ENCODE assay signal across 13 cellular contexts in genomic region chr3:9912294-9912935, GRCh38. TPM values are rescaled to one million over a fixed set of nuclear protein-coding genes. Genes with fewer than 3 reads are reported as not detected.
DNase-seq lines count a peak whose midpoint lies in the region; ATAC-seq, FAIRE-seq and TF ChIP-seq lines count a peak whose summit lies in the region.
"Had no signal": no experiment of that assay in that cellular context is flagged by ENCODE, and none has a peak within 500 bp of the region (broad histone marks: within the 10 kb centered on the region; RNA-seq: fewer than 3 reads in every experiment).

No MANE protein-coding gene starts in this region.

- DNase-seq in A549 (ENCODE audit: low read depth in 1 of 2, low spot score in 1 of 2) (peak in 1 of 2 experiments; percentile 39), ELR (ENCODE audit: low read depth) (peak; percentile 79), SIG-M5 (lab: John Stamatoyannopoulos, UW) (peak; percentile 48), epithelial cell of esophagus (ENCODE audit: low read depth) (peak; percentile 71), HT-29 (ENCODE audit: low spot score) (no peak), activated gamma-delta T cell (lab: John Stamatoyannopoulos, UW) (no peak)
- DNase-seq: Calu3, foreskin melanocyte, ovary had no signal

- ATAC-seq in A549 (no peak), HG03135 (IDR thresholded peaks at IDR 0.05; ENCODE audit: unreplicated experiment) (no peak), GM18867 (IDR thresholded peaks at IDR 0.05; ENCODE audit: unreplicated experiment) (no peak)

- peak overlapping the region; percentile 40 for H3K4me2 ChIP-seq in A549

- POLR2A ChIA-PET in A549 (lab: Yijun Ruan, JAX), result interaction anchor here (0.8 to 1.4 kb wide), 6 partner anchors 12 to 68 kb away, joined by 3 to 5 read pairs (median 4); partner anchors contain the start of genes CRELD1 and RPUSD3

- no peak for TF ChIP-seq CTCF in A549 (IDR thresholded peaks at IDR 0.05)
- TF ChIP-seq CTCF in epithelial cell of esophagus (IDR thresholded peaks at IDR 0.05; ENCODE audit: insufficient read depth, low read depth, low read length, missing control alignments), result no peak

- no peaks in the 10 kb centered on the region for H3K9me3 ChIP-seq in A549
- H3K9me3 ChIP-seq: ascending aorta, ovary, thoracic aorta had no signal

- no peak for TF ChIP-seq EP300 in A549 (IDR thresholded peaks at IDR 0.05)

- TF ChIP-seq RAD21 in A549 (conservative IDR thresholded peaks at IDR 0.05 in 1 of 2, IDR thresholded peaks at IDR 0.05 in 1 of 2), result no peak

- WGBS in A549 (ENCODE audit: missing lambda C conversion rate), result 59% methylated on average over 7 of the region's 7 CpGs

- peak overlapping the region in 1 of 2 experiments; percentile 55; a peak in 4 of 6 replicates for H3K27ac ChIP-seq in A549
- H3K27ac ChIP-seq: ascending aorta, ovary, thoracic aorta had no signal

- CTCF ChIA-PET in A549 (lab: Yijun Ruan, JAX), result interaction anchor here (0.6 to 11.4 kb wide), 10 partner anchors 8 to 196 kb away, joined by 3 to 73 read pairs (median 5); partner anchors contain the start of genes CRELD1 and IL17RE

- FAIRE-seq in A549 (lab: Jason Lieb, UNC), result no peak

- TF ChIP-seq POLR2A in A549 (IDR thresholded peaks at IDR 0.05; ENCODE audit: low read length), result no peak

- H3K4me1 ChIP-seq in A549, result peaks cover 40% of the 10 kb centered on the region

- no peak overlapping the region for H3K4me3 ChIP-seq in A549
- no peak overlapping the region for H3K4me3 ChIP-seq in epithelial cell of esophagus (ENCODE audit: low read length)
- H3K4me3 ChIP-seq: ascending aorta, ovary, thoracic aorta had no signal

TF ChIP-seq in A549, 52 proteins besides CTCF, POLR2A, EP300 and RAD21:
- TF ChIP-seq HOXB5 (CRISPR knock-in tag; IDR thresholded peaks at IDR 0.05) (no peak), CEBPB (IDR thresholded peaks at IDR 0.05) (peak; percentile 9 to 55; a peak in 1 of 4 replicates), EHF (CRISPR knock-in tag; IDR thresholded peaks at IDR 0.05) (no peak), MAFK (IDR thresholded peaks at IDR 0.05; ENCODE audit: partially characterized antibody) (peak; percentile 71), NFE2L2 (conservative IDR thresholded peaks at IDR 0.05; ENCODE audit: low read length) (peak; percentile 53; the same call in 1 of the 2 replicates), JUNB (IDR thresholded peaks at IDR 0.05) (0 out of 2 replicates have a peak, but pooled peaks have one; percentile 12)

RNA-seq across cellular contexts. Expression of gene IL17RC, which starts 4.5 kb away (rescaled TPM):
- polyA plus RNA-seq in A549 (2011; rRNA removed), result 7.7 and 12.2 TPM in 2 replicates
- 12.1 and 17.1 TPM in 2 replicates for polyA plus RNA-seq in A549 (2012; cell fraction: cytosol; rRNA removed)
- 34.0 and 43.5 TPM in 2 replicates for polyA plus RNA-seq in A549 (2012; cell fraction: nucleus; rRNA removed)
- 9.1 to 9.8 TPM (median 9.4 TPM) in 3 replicates for polyA plus RNA-seq in A549 (2017; fragmentation: RNase III; extraction: RNeasy Plus Mini Kit Qiagen cat#74134 plus additional on column Dnase treatment)
- polyA minus RNA-seq in A549 (2011; rRNA and poly(A)+ RNA removed), result 16.6 and 23.1 TPM in 2 replicates
- 18.6 and 23.4 TPM in 2 replicates for total RNA-seq in HT-29 (2014; rRNA removed; shearing (Covaris generic))

RNA-seq across cellular contexts. Expression of gene IL17RE, which starts 9.8 kb away (rescaled TPM):
- polyA plus RNA-seq in A549 (2011; rRNA removed) (0.53 and 0.60 TPM in 2 replicates), A549 (2017; fragmentation: RNase III; extraction: RNeasy Plus Mini Kit Qiagen cat#74134 plus additional on column Dnase treatment) (0.44 to 0.67 TPM (median 0.47 TPM) in 3 replicates)
- 0.65 and 0.79 TPM in 2 replicates for polyA plus RNA-seq in A549 (2012; cell fraction: cytosol; rRNA removed)
- polyA plus RNA-seq in A549 (2012; cell fraction: nucleus; rRNA removed), result 3.4 and 3.7 TPM in 2 replicates
- 0.92 and 1.3 TPM in 2 replicates for polyA minus RNA-seq in A549 (2011; rRNA and poly(A)+ RNA removed)
- 13.4 and 17.0 TPM in 2 replicates for total RNA-seq in HT-29 (2014; rRNA removed; shearing (Covaris generic))

RNA-seq across cellular contexts. Expression of gene CRELD1, which starts 21.2 kb away (rescaled TPM):
- polyA plus RNA-seq in A549 (2011; rRNA removed) (13.1 and 13.9 TPM in 2 replicates), A549 (2017; fragmentation: RNase III; extraction: RNeasy Plus Mini Kit Qiagen cat#74134 plus additional on column Dnase treatment) (9.8 to 13.6 TPM (median 11.1 TPM) in 3 replicates)
- 14.6 and 14.9 TPM in 2 replicates for polyA plus RNA-seq in A549 (2012; cell fraction: cytosol; rRNA removed)
- polyA plus RNA-seq in A549 (2012; cell fraction: nucleus; rRNA removed), result 25.3 and 26.0 TPM in 2 replicates
- 6.2 and 9.1 TPM in 2 replicates for polyA minus RNA-seq in A549 (2011; rRNA and poly(A)+ RNA removed)
- 10.4 and 12.9 TPM in 2 replicates for total RNA-seq in HT-29 (2014; rRNA removed; shearing (Covaris generic))

RNA-seq across cellular contexts. Expression of gene JAGN1, which starts 22.0 kb away (rescaled TPM):
- polyA plus RNA-seq in A549 (2011; rRNA removed) (63.2 and 79.3 TPM in 2 replicates), A549 (2017; fragmentation: RNase III; extraction: RNeasy Plus Mini Kit Qiagen cat#74134 plus additional on column Dnase treatment) (48.6 to 53.7 TPM (median 49.6 TPM) in 3 replicates)
- polyA plus RNA-seq in A549 (2012; cell fraction: cytosol; rRNA removed), result 54.9 and 75.5 TPM in 2 replicates
- polyA plus RNA-seq in A549 (2012; cell fraction: nucleus; rRNA removed), result 28.0 and 40.6 TPM in 2 replicates
- 51.1 and 62.9 TPM in 2 replicates for polyA minus RNA-seq in A549 (2011; rRNA and poly(A)+ RNA removed)
- total RNA-seq in HT-29 (2014; rRNA removed; shearing (Covaris generic)), result 24.0 and 26.0 TPM in 2 replicates

RNA-seq across cellular contexts. Expression of gene CIDEC, which starts 32.4 kb away (rescaled TPM):
- 6.3 and 10.4 TPM in 2 replicates for polyA plus RNA-seq in A549 (2011; rRNA removed)
- polyA plus RNA-seq in A549 (2012; cell fraction: cytosol; rRNA removed), result 3.5 and 3.9 TPM in 2 replicates
- 2.5 and 3.5 TPM in 2 replicates for polyA plus RNA-seq in A549 (2012; cell fraction: nucleus; rRNA removed)
- 2.0 to 3.3 TPM (median 2.8 TPM) in 3 replicates for polyA plus RNA-seq in A549 (2017; fragmentation: RNase III; extraction: RNeasy Plus Mini Kit Qiagen cat#74134 plus additional on column Dnase treatment)
- polyA minus RNA-seq in A549 (2011; rRNA and poly(A)+ RNA removed), result 10.9 and 11.2 TPM in 2 replicates
- 0.61 and 1.5 TPM in 2 replicates for total RNA-seq in HT-29 (2014; rRNA removed; shearing (Covaris generic))

Comparison
In these comparisons a context has a peak if more than half of its experiments do, and no peak if none do; other contexts are left out.
1. DNase-seq: peak in ELR (single experiment), SIG-M5 (single experiment) and epithelial cell of esophagus (single experiment); none in HT-29 (single experiment) and activated gamma-delta T cell (single experiment).